ENCODE assay signal across 28 cellular contexts in genomic region chr1:180555411-180555810, GRCh38. TPM values are rescaled to one million over a fixed set of nuclear protein-coding genes. Genes with fewer than 3 reads are reported as not detected.
DNase-seq lines count a peak whose midpoint lies in the region; ATAC-seq, FAIRE-seq and TF ChIP-seq lines count a peak whose summit lies in the region.
"Had no signal": no experiment of that assay in that cellular context is flagged by ENCODE, and none has a peak within 500 bp of the region (broad histone marks: within the 10 kb centered on the region; RNA-seq: fewer than 3 reads in every experiment).

No MANE protein-coding gene starts in this region.

- no peak for TF ChIP-seq RAD21 in K562 (CRISPR knock-in tag; conservative IDR thresholded peaks at IDR 0.05 in 1 of 2, IDR thresholded peaks at IDR 0.05 in 1 of 2)

- H3K27ac ChIP-seq in K562 (ENCODE audit: extremely low read depth, low read depth, low read length): no peak overlapping the region
- H3K27ac ChIP-seq in upper lobe of left lung: no peak overlapping the region
- H3K27ac ChIP-seq: BLaER1 had no signal

- TF ChIP-seq POLR2A in K562 (conservative IDR thresholded peaks at IDR 0.05) (no peak), upper lobe of left lung (IDR thresholded peaks at IDR 0.05) (no peak)

- TF ChIP-seq EP300 in K562 (IDR thresholded peaks at IDR 0.05; ENCODE audit: low read length): no peak
- TF ChIP-seq EP300 in upper lobe of left lung (IDR thresholded peaks at IDR 0.05): no peak

- peak; percentile 19 for FAIRE-seq in K562 (lab: Jason Lieb, UNC)
- FAIRE-seq: A204.1, GM12891 had no signal

- H3K9ac ChIP-seq in K562 (ENCODE audit: insufficient read depth in 1 of 2, low read depth in 2 of 2, low read length in 2 of 2): no peak overlapping the region
- H3K9ac ChIP-seq: BLaER1 had no signal

- no peaks in the 10 kb centered on the region for H4K20me1 ChIP-seq in K562 (replicated peaks; ENCODE audit: control insufficient read depth, insufficient read depth, low read length)
- H4K20me1 ChIP-seq: BLaER1 had no signal

- CTCF ChIA-PET in K562 (lab: Yijun Ruan, JAX; ENCODE audit: low intra/inter-chr PET ratio): interaction anchor here (0.6 kb wide), 2 partner anchors 73 to 1635 kb away, joined by 3 read pairs; no protein-coding TSS in a partner anchor

- POLR2A ChIA-PET in K562 (lab: Yijun Ruan, JAX): no interaction called here

- BruUV-seq in K562 (replicated peaks; lab: Mats Ljungman, UMichigan): no TSS peak

- H3K79me2 ChIP-seq in K562 (ENCODE audit: control insufficient read depth, insufficient read depth, low read length): no peaks in the 10 kb centered on the region

- no peak overlapping the region for H3K4me3 ChIP-seq in LNCaP clone FGC (ENCODE audit: low read depth, low read length)
- no peak overlapping the region for H3K4me3 ChIP-seq in K562
- no peak overlapping the region for H3K4me3 ChIP-seq in upper lobe of left lung
- H3K4me3 ChIP-seq: BLaER1 had no signal

- ATAC-seq in K562 (no peak), GM18909 (IDR thresholded peaks at IDR 0.05; ENCODE audit: poor library complexity, unreplicated experiment) (no peak), upper lobe of left lung (ENCODE audit: low FRiP score in 2 of 2) (no peak)

- H3K4me1 ChIP-seq in K562 (replicated peaks in 1 of 2; ENCODE audit: control insufficient read depth in 2 of 2, insufficient read depth in 2 of 2, low read length in 2 of 2): peaks cover 6 to 13% of the 10 kb centered on the region in 2 experiments; a peak in 3 of 5 replicates
- H3K4me1 ChIP-seq in upper lobe of left lung: no peaks in the 10 kb centered on the region
- H3K4me1 ChIP-seq: BE2C, BLaER1 had no signal

- no peaks in the 10 kb centered on the region for H3K9me3 ChIP-seq in K562 (replicated peaks; ENCODE audit: control insufficient read depth, insufficient read depth, low read depth, low read length)
- no peaks in the 10 kb centered on the region for H3K9me3 ChIP-seq in upper lobe of left lung
- H3K9me3 ChIP-seq: BE2C had no signal

- H3K4me2 ChIP-seq in K562 (ENCODE audit: insufficient read depth, low read length): no peak overlapping the region
- H3K4me2 ChIP-seq: BLaER1 had no signal

- intact Hi-C loops in K562 (cut with micrococcal nuclease): no loop called here

- H2AFZ ChIP-seq in K562 (ENCODE audit: low read depth, low read length): no peak overlapping the region

- H3K27me3 ChIP-seq in K562 (ENCODE audit: control insufficient read depth in 2 of 2, insufficient read depth in 2 of 2, low read length in 2 of 2) (no peaks in the 10 kb centered on the region), upper lobe of left lung (no peaks in the 10 kb centered on the region)
- H3K27me3 ChIP-seq: BE2C, BLaER1 had no signal

- in situ Hi-C loops in K562 (cut with MboI): no loop called here

- TF ChIP-seq CTCF in LNCaP clone FGC (IDR thresholded peaks at IDR 0.05; ENCODE audit: control insufficient read depth, extremely low read depth, insufficient read depth) (no peak), K562 (IDR thresholded peaks at IDR 0.05 in 2 of 3, conservative IDR thresholded peaks at IDR 0.05 in 1 of 3; ENCODE audit: insufficient read depth in 2 of 3, low read depth in 1 of 3, low read length in 3 of 3) (no peak), upper lobe of left lung (IDR thresholded peaks at IDR 0.05) (no peak)

- no peaks in the 10 kb centered on the region for H3K9me1 ChIP-seq in K562 (ENCODE audit: control insufficient read depth, insufficient read depth, low read length)

- DNase-seq in LNCaP clone FGC (ENCODE audit: low read depth) (peak; percentile 42), K562 (ENCODE audit: extremely low read depth in 1 of 4, low spot score in 3 of 4) (no peak), upper lobe of left lung (no peak)
- DNase-seq in effector CD4-positive, alpha-beta T cell: no peak
- DNase-seq: 8988T; ACHN; BE2C; C1 segment of cervical spinal cord; CD4-positive, alpha-beta memory T cell; CD4-positive, CD25-positive, alpha-beta regulatory T cell; CD8-positive, alpha-beta memory T cell; COR-L47; DMS 273 treated with DMSO at 0.1 percent for 48 hours; DMS153; DMS53; DMS79; DND-41; EL; GDM1 had no signal

- H3K36me3 ChIP-seq in K562 (ENCODE audit: control insufficient read depth, insufficient read depth, low read length) (no peaks in the 10 kb centered on the region), upper lobe of left lung (no peaks in the 10 kb centered on the region)
- H3K36me3 ChIP-seq: BE2C, BLaER1 had no signal

TF ChIP-seq in K562, 482 proteins besides CTCF, POLR2A, EP300 and RAD21:
- TF ChIP-seq MED1 (CRISPR knock-in tag; IDR thresholded peaks at IDR 0.05; ENCODE audit: borderline replicate concordance) (no peak), ZNF140 (CRISPR knock-in tag; IDR thresholded peaks at IDR 0.05) (no peak), EP400 (IDR thresholded peaks at IDR 0.05) (no peak), SNIP1 (IDR thresholded peaks at IDR 0.05; ENCODE audit: low read depth) (no peak), CBFA2T3 (IDR thresholded peaks at IDR 0.05) (no peak), RBBP5 (IDR thresholded peaks at IDR 0.05; ENCODE audit: borderline replicate concordance, insufficient read depth, low read length, poor library complexity, severe bottlenecking) (no peak), ATF2 (CRISPR knock-in tag; IDR thresholded peaks at IDR 0.05) (no peak), NR1H2 (CRISPR knock-in tag; IDR thresholded peaks at IDR 0.05) (no peak), SMARCA4 (IDR thresholded peaks at IDR 0.05) (no peak), RFX5 (IDR thresholded peaks at IDR 0.05; ENCODE audit: low read depth, low read length) (no peak), ZNF740 (CRISPR knock-in tag; IDR thresholded peaks at IDR 0.05) (no peak), ZNF740 (tag; IDR thresholded peaks at IDR 0.05) (no peak)

RNA-seq across cellular contexts. Expression of gene OVAAL, which starts 3.4 kb away (rescaled TPM):
- not detected in 2 replicates for total RNA-seq in K562 (2011; cell fraction: chromatin; rRNA removed; ENCODE audit: low replicate concordance)
- total RNA-seq in K562 (2011; cell fraction: nucleolus; rRNA removed): not detected in 2 replicates
- total RNA-seq in K562 (2011; cell fraction: nucleoplasm; rRNA removed): not detected in 2 replicates
- total RNA-seq in K562 (2014; rRNA removed): 0.18 TPM in 1 of 2 replicates, not detected in the other
- total RNA-seq in K562 (2014; rRNA removed; fragmentation: Illumina TruSeq; extraction: Trizol): 0.07 and 0.16 TPM in 2 replicates
- not detected in 2 replicates for total RNA-seq in K562 (2015; rRNA removed; fragmentation: Illumina TruSeq; extraction: Trizol)
- not detected in 2 replicates for total RNA-seq in K562 (2021)
- 0.04 and 0.08 TPM in 2 replicates for polyA plus RNA-seq in K562 (2011; rRNA removed)
- 0.09 TPM in 1 of 2 replicates, not detected in the other for polyA plus RNA-seq in K562 (2011; cell fraction: cytosol; rRNA removed)
- polyA plus RNA-seq in K562 (2011; cell fraction: nucleus; rRNA removed): not detected in 2 replicates
- 0.06 TPM in 1 of 2 replicates, not detected in the other for polyA plus RNA-seq in K562 (2012)
- 0.14 and 0.18 TPM in 2 replicates for polyA plus RNA-seq in K562 (2014; fragmentation: Illumina TruSeq; extraction: Trizol)
- polyA plus RNA-seq in K562 (2014; fragmentation: Nextera tagmentation; extraction: Ambion mirVana): under 1 TPM in 1 of 2 experiments, not detected in 1; 0.04 TPM
- polyA plus RNA-seq in K562 (2014; rRNA removed): 0.18 TPM in 1 of 2 replicates, not detected in the other
- not detected in 2 replicates for polyA minus RNA-seq in K562 (2011; rRNA and poly(A)+ RNA removed)
- polyA minus RNA-seq in K562 (2011; cell fraction: cytosol; rRNA and poly(A)+ RNA removed): not detected in 2 replicates
- not detected in 2 replicates for polyA minus RNA-seq in K562 (2011; cell fraction: nucleus; rRNA and poly(A)+ RNA removed)
- not detected for total RNA-seq in upper lobe of left lung
- total RNA-seq: A673; CD4-positive, alpha-beta memory T cell; CD4-positive, CD25-positive, alpha-beta regulatory T cell; CD8-positive, alpha-beta memory T cell; Daoy; G401 had no signal
- polyA plus RNA-seq: AG04450; CD14-positive monocyte; CD4-positive, alpha-beta memory T cell; CD4-positive, CD25-positive, alpha-beta regulatory T cell; CD8-positive, alpha-beta memory T cell had no signal

RNA-seq across cellular contexts. Expression of gene ACBD6, which starts 53.0 kb away (rescaled TPM):
- total RNA-seq in K562 (2011; cell fraction: chromatin; rRNA removed; ENCODE audit: low replicate concordance): 131 and 137 TPM in 2 replicates
- 44.4 and 57.6 TPM in 2 replicates for total RNA-seq in K562 (2011; cell fraction: nucleolus; rRNA removed)
- total RNA-seq in K562 (2011; cell fraction: nucleoplasm; rRNA removed): 97.7 and 139 TPM in 2 replicates
- 96.7 and 100 TPM in 2 replicates for total RNA-seq in K562 (2014; rRNA removed)
- 90.0 and 94.3 TPM in 2 replicates for total RNA-seq in K562 (2014; rRNA removed; fragmentation: Illumina TruSeq; extraction: Trizol)
- total RNA-seq in K562 (2015; rRNA removed; fragmentation: Illumina TruSeq; extraction: Trizol): 107 and 109 TPM in 2 replicates
- total RNA-seq in K562 (2021): 67.7 and 69.8 TPM in 2 replicates
- 74.2 and 77.7 TPM in 2 replicates for polyA plus RNA-seq in K562 (2011; rRNA removed)
- polyA plus RNA-seq in K562 (2011; cell fraction: cytosol; rRNA removed): 57.4 and 72.2 TPM in 2 replicates
- 122 and 155 TPM in 2 replicates for polyA plus RNA-seq in K562 (2011; cell fraction: nucleus; rRNA removed)
- polyA plus RNA-seq in K562 (2012): 96.5 and 113 TPM in 2 replicates
- polyA plus RNA-seq in K562 (2014; fragmentation: Illumina TruSeq; extraction: Trizol): 61.9 and 70.4 TPM in 2 replicates
- 10 to 100 TPM; 16.9 to 27.1 TPM for polyA plus RNA-seq in K562 (2014; fragmentation: Nextera tagmentation; extraction: Ambion mirVana)
- 83.4 and 85.7 TPM in 2 replicates for polyA plus RNA-seq in K562 (2014; rRNA removed)
- 135 and 141 TPM in 2 replicates for polyA minus RNA-seq in K562 (2011; rRNA and poly(A)+ RNA removed)
- 44.7 and 45.5 TPM in 2 replicates for polyA minus RNA-seq in K562 (2011; cell fraction: cytosol; rRNA and poly(A)+ RNA removed)
- 45.8 and 86.9 TPM in 2 replicates for polyA minus RNA-seq in K562 (2011; cell fraction: nucleus; rRNA and poly(A)+ RNA removed)
- 10 to 100 TPM; 24.9 to 72.3 (median 51.5) TPM for total RNA-seq in upper lobe of left lung
